In genomic region chr10:132535065-132535651, GRCh38 we compare ENCODE assay signal across 11 cellular contexts. TPM values are rescaled to one million over a fixed set of nuclear protein-coding genes. Genes with fewer than 3 reads are reported as not detected.
DNase-seq lines count a peak whose midpoint lies in the region; ATAC-seq and TF ChIP-seq lines count a peak whose summit lies in the region.
"Had no signal": no experiment of that assay in that cellular context is flagged by ENCODE, and none has a peak within 500 bp of the region (broad histone marks: within the 10 kb centered on the region; RNA-seq: fewer than 3 reads in every experiment).

No MANE protein-coding gene starts in this region.

- TF ChIP-seq CTCF in GM23338 (conservative IDR thresholded peaks at IDR 0.05; ENCODE audit: low read depth in 2 of 2) (no peak), PC-3 (conservative IDR thresholded peaks at IDR 0.05; ENCODE audit: low read depth, low read length) (no peak), endothelial cell (IDR thresholded peaks at IDR 0.05; ENCODE audit: unreplicated experiment) (no peak), ovary (IDR thresholded peaks at IDR 0.05) (no peak), testis (IDR thresholded peaks at IDR 0.05) (no peak)

- H3K79me2 ChIP-seq in GM23338 (replicated peaks; ENCODE audit: insufficient read depth), result peaks cover 12% of the 10 kb centered on the region
- H3K79me2 ChIP-seq in PC-3 (ENCODE audit: low read length), result peaks cover 42% of the 10 kb centered on the region
- H3K79me2 ChIP-seq in GM23248 (ENCODE audit: insufficient read depth), result peaks cover 19% of the 10 kb centered on the region

- no peaks in the 10 kb centered on the region for H3K9me2 ChIP-seq in GM23338 (ENCODE audit: insufficient read depth)
- no peaks in the 10 kb centered on the region for H3K9me2 ChIP-seq in PC-3 (replicated peaks; ENCODE audit: low read length)
- no peaks in the 10 kb centered on the region for H3K9me2 ChIP-seq in GM23248 (ENCODE audit: insufficient read depth)

- H3K4me1 Mint-ChIP-seq in GM23338, result peaks cover 30% of the 10 kb centered on the region
- H3K4me1 Mint-ChIP-seq in endothelial cell (ENCODE audit: unreplicated experiment), result peaks cover 26% of the 10 kb centered on the region

- no peak overlapping the region for H3K9ac ChIP-seq in PC-3 (ENCODE audit: low read length)
- H3K9ac ChIP-seq in GM23248, result no peak overlapping the region
- H3K9ac ChIP-seq: KMS-11 had no signal

- no peak for TF ChIP-seq POLR2A in ovary (IDR thresholded peaks at IDR 0.05)
- no peak for TF ChIP-seq POLR2A in testis (IDR thresholded peaks at IDR 0.05)

- ATAC-seq in GM23338 (no peak), PC-3 (no peak), GM21526 (IDR thresholded peaks at IDR 0.05; ENCODE audit: low FRiP score, unreplicated experiment) (no peak)
- ATAC-seq: HCT116 had no signal

- intact Hi-C loops in PC-3 (cut with micrococcal nuclease), result loop anchor here (5.0 kb wide), 1 partner anchor 78 kb away; no protein-coding TSS in a partner anchor
- intact Hi-C loops in ovary (cut with DNase I), result loop anchor here (5.0 to 10.0 kb wide), 3 partner anchors 73 to 140 kb away; partner anchors contain the start of gene PWWP2B (in 1 of the 4)
- intact Hi-C loops in testis (cut with DNase I; ENCODE audit: low total_unique reads), result loop anchor here (10.0 kb wide), 1 partner anchor 70 kb away; no protein-coding TSS in a partner anchor

- no peaks in the 10 kb centered on the region for H3K36me3 ChIP-seq in GM23338 (ENCODE audit: insufficient read depth)
- no peaks in the 10 kb centered on the region for H3K36me3 ChIP-seq in PC-3 (ENCODE audit: low read depth, low read length)
- no peaks in the 10 kb centered on the region for H3K36me3 ChIP-seq in ovary
- no peaks in the 10 kb centered on the region for H3K36me3 ChIP-seq in GM23248 (ENCODE audit: low read depth)
- no peaks in the 10 kb centered on the region for H3K36me3 ChIP-seq in testis (ENCODE audit: low read depth, missing control alignments)

- no peaks in the 10 kb centered on the region for H3K9me3 ChIP-seq in PC-3 (ENCODE audit: low read length)
- H3K9me3 ChIP-seq in ovary, result no peaks in the 10 kb centered on the region
- H3K9me3 ChIP-seq in GM23248 (ENCODE audit: low read depth), result peaks cover 2% of the 10 kb centered on the region
- H3K9me3 ChIP-seq in testis, result no peaks in the 10 kb centered on the region

- H3K9me3 Mint-ChIP-seq in GM23338, result peaks cover 11% of the 10 kb centered on the region; the same call in 1 of the 3 replicates
- peaks cover 5% of the 10 kb centered on the region for H3K9me3 Mint-ChIP-seq in endothelial cell (ENCODE audit: unreplicated experiment)

- peaks cover 17% of the 10 kb centered on the region for H3K27me3 Mint-ChIP-seq in GM23338 (ENCODE audit: insufficient read depth, low read depth, poor library complexity)
- peaks cover 8% of the 10 kb centered on the region for H3K27me3 Mint-ChIP-seq in endothelial cell (ENCODE audit: unreplicated experiment)

- H3F3A ChIP-seq in GM23338 (replicated peaks; ENCODE audit: low read depth) (no peaks in the 10 kb centered on the region), PC-3 (ENCODE audit: low read length, unreplicated experiment) (no peaks in the 10 kb centered on the region), GM23248 (ENCODE audit: insufficient read depth) (peaks cover 20% of the 10 kb centered on the region)

- POLR2A ChIA-PET in PC-3 (lab: Charles Lee; ENCODE audit: unreplicated experiment), result no interaction called here

- CTCF ChIA-PET in PC-3 (lab: Charles Lee), result no interaction called here

- H3K36me3 Mint-ChIP-seq in GM23338 (ENCODE audit: low read depth), result no peaks in the 10 kb centered on the region
- no peaks in the 10 kb centered on the region for H3K36me3 Mint-ChIP-seq in endothelial cell (ENCODE audit: low read depth, unreplicated experiment)

- in situ Hi-C loops in GM23248 (cut with MboI), result no loop called here

- no peak overlapping the region for H3K27ac Mint-ChIP-seq in GM23338
- no peak overlapping the region for H3K27ac Mint-ChIP-seq in endothelial cell (ENCODE audit: unreplicated experiment)

- BruUV-seq in PC-3 (replicated peaks; lab: Mats Ljungman, UMichigan), result no TSS peak

- H3K4me2 ChIP-seq in GM23338, result no peak overlapping the region
- peak overlapping the region; percentile 98 for H3K4me2 ChIP-seq in PC-3 (ENCODE audit: low read length)
- H3K4me2 ChIP-seq in GM23248 (ENCODE audit: unreplicated experiment), result no peak overlapping the region

- no peak overlapping the region for H3K4me3 ChIP-seq in GM23338
- no peak overlapping the region; the same call in 1 of the 2 replicates for H3K4me3 ChIP-seq in PC-3 (ENCODE audit: low read length)
- no peak overlapping the region for H3K4me3 ChIP-seq in ovary
- H3K4me3 ChIP-seq in GM23248, result no peak overlapping the region
- no peak overlapping the region for H3K4me3 ChIP-seq in testis

- H3K27me3 ChIP-seq in GM23338 (ENCODE audit: insufficient read depth), result peaks cover 11% of the 10 kb centered on the region
- no peaks in the 10 kb centered on the region for H3K27me3 ChIP-seq in PC-3 (ENCODE audit: low read length)
- H3K27me3 ChIP-seq in ovary, result no peaks in the 10 kb centered on the region
- no peaks in the 10 kb centered on the region for H3K27me3 ChIP-seq in GM23248 (replicated peaks; ENCODE audit: insufficient read depth)
- H3K27me3 ChIP-seq in testis, result no peaks in the 10 kb centered on the region

- TF ChIP-seq EP300 in ovary (IDR thresholded peaks at IDR 0.05), result no peak

- peaks cover 9% of the 10 kb centered on the region for H4K20me1 ChIP-seq in GM23338 (replicated peaks; ENCODE audit: insufficient read depth)
- H4K20me1 ChIP-seq in PC-3 (ENCODE audit: low read length), result peaks cover 13% of the 10 kb centered on the region
- peaks cover 4% of the 10 kb centered on the region for H4K20me1 ChIP-seq in GM23248 (ENCODE audit: insufficient read depth)

- H2AFZ ChIP-seq in GM23338 (no peak overlapping the region), PC-3 (ENCODE audit: low read length) (no peak overlapping the region), GM23248 (no peak overlapping the region)

- 88 to 92% (median 91%) methylated on average over 18 of the region's 18 CpGs for WGBS in ovary, 3 donors
- 92% methylated on average over 15 to 18 of the region's 18 CpGs for WGBS in GM23248 (ENCODE audit: low coverage in 1 of 2, low lambda C conversion rate in 2 of 2, missing lambda C conversion rate in 2 of 2), 2 experiments
- WGBS in testis, 2 donors, result 81 to 87% methylated on average over 18 of the region's 18 CpGs

- peaks cover 8% of the 10 kb centered on the region; the same call in 1 of the 2 replicates for H3K4me1 ChIP-seq in GM23338 (ENCODE audit: insufficient read depth)
- peaks cover 68% of the 10 kb centered on the region for H3K4me1 ChIP-seq in PC-3 (ENCODE audit: insufficient read depth, low read length)
- H3K4me1 ChIP-seq in ovary (ENCODE audit: insufficient read depth), result peaks cover 15% of the 10 kb centered on the region
- peaks cover 32% of the 10 kb centered on the region for H3K4me1 ChIP-seq in GM23248 (ENCODE audit: insufficient read depth)
- peaks cover 18% of the 10 kb centered on the region for H3K4me1 ChIP-seq in testis

- H3K27ac ChIP-seq in GM23338 (ENCODE audit: low read depth) (no peak overlapping the region), PC-3 (ENCODE audit: low read length) (no peak overlapping the region), ovary (no peak overlapping the region), GM23248 (no peak overlapping the region), testis (no peak overlapping the region)
- H3K27ac ChIP-seq: KMS-11 had no signal

- H3K4me3 Mint-ChIP-seq in GM23338 (0 out of 3 replicates have a peak overlapping the region, but pooled peaks have one; percentile 3), endothelial cell (ENCODE audit: unreplicated experiment) (peak overlapping the region; percentile 39)

- DNase-seq in GM23338 (ENCODE audit: low spot score) (no peak), PC-3 (no peak), endothelial cell (ENCODE audit: low spot score) (no peak), ovary (peak in 3 of 5 donors; percentile 26 to 43 (median 37)), GM23248 (no peak), testis (no peak)
- DNase-seq: NCI-H2081 treated with DMSO at 0.1 percent for 48 hours; stimulated activated CD4-positive, alpha-beta T cell treated with anti-CD3 and anti-CD28 coated beads, Interleukin-12 subunit alpha, Interleukin-12 subunit beta, amount 100 ng/mL, for 4 hours had no signal

TF ChIP-seq in GM23338, 12 proteins besides CTCF, POLR2A, EP300 and RAD21:
- no peak for TF ChIP-seq EZH2 (IDR thresholded peaks at IDR 0.05; ENCODE audit: low read depth, unreplicated experiment)
- no peak for TF ChIP-seq STAT1 (IDR thresholded peaks at IDR 0.05; ENCODE audit: unreplicated experiment)

RNA-seq across cellular contexts. Expression of gene INPP5A, which starts 2.4 kb away (rescaled TPM):
- total RNA-seq in GM23338 (2014; rRNA removed; shearing (Covaris generic)), result 40.6 and 42.5 TPM in 2 replicates
- polyA plus RNA-seq in GM23338 (2016; fragmentation: Nextera tagmentation; extraction: Ambion mirVana), result 5.6 and 5.9 TPM in 2 replicates
- 22.6 and 27.8 TPM in 2 replicates for total RNA-seq in PC-3 (2014; rRNA removed)
- 45.2 TPM for total RNA-seq in endothelial cell (ENCODE audit: unreplicated experiment)
- 10 to 100 TPM; 19.8 to 41.2 (median 35.3) TPM for total RNA-seq in ovary
- 10 to 100 TPM; 20.2 to 41.2 TPM for polyA plus RNA-seq in ovary
- 35.2 and 39.3 TPM in 2 replicates for total RNA-seq in GM23248 (2014; rRNA removed; shearing (Covaris generic))
- polyA plus RNA-seq in GM23248 (2016; fragmentation: Nextera tagmentation; extraction: Ambion mirVana), result 2.3 and 2.8 TPM in 2 replicates
- total RNA-seq in testis, result 100 to 1,000 TPM in 1 of 2 donors, 10 to 100 TPM in 1; 73.0 to 103 TPM
- 54.1 TPM for polyA plus RNA-seq in testis (ENCODE audit: insufficient read depth, low read depth, low replicate concordance)

Comparison
In these comparisons a context has a peak if more than half of its experiments do, and no peak if none do; other contexts are left out.
1. DNase-seq: peak in ovary (3 of 5); none in GM23338 (single experiment), PC-3 (single experiment), endothelial cell (single experiment), GM23248 (single experiment) and testis (single experiment).